ENCODE assay signal across 1 cellular context in the genomic region with DNA sequence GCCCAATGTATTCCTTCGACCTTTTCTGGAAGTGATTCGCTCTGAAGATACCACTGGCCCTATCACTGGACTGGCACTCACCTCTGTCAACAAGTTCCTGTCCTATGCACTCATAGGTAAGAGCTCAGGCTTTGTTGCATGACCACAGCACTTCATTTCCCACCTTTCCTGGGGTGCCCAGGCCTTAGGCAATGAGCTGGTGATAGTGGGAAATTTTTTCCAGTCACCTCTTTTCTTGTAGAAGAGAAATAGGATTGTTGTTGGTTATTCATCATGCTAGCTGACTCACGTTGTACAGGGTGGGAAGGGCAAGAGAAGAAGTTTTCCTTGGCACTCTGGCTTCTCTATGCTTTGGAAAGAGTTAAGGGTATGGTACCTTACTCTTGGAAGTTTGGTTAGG.
TF ChIP-seq lines count a peak whose summit lies in the region.

No MANE protein-coding gene starts in this region.

TF ChIP-seq in IMR-90, 13 proteins besides CTCF, POLR2A, EP300 and RAD21 (continued from another document):
- TF ChIP-seq, protein P1, sequence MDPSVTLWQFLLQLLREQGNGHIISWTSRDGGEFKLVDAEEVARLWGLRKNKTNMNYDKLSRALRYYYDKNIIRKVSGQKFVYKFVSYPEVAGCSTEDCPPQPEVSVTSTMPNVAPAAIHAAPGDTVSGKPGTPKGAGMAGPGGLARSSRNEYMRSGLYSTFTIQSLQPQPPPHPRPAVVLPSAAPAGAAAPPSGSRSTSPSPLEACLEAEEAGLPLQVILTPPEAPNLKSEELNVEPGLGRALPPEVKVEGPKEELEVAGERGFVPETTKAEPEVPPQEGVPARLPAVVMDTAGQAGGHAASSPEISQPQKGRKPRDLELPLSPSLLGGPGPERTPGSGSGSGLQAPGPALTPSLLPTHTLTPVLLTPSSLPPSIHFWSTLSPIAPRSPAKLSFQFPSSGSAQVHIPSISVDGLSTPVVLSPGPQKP (IDR thresholded peaks at IDR 0.05; ENCODE audit: borderline replicate concordance, low read depth, low read length): no peak
